ENCODE assay signal across 18 cellular contexts in the genomic region with DNA sequence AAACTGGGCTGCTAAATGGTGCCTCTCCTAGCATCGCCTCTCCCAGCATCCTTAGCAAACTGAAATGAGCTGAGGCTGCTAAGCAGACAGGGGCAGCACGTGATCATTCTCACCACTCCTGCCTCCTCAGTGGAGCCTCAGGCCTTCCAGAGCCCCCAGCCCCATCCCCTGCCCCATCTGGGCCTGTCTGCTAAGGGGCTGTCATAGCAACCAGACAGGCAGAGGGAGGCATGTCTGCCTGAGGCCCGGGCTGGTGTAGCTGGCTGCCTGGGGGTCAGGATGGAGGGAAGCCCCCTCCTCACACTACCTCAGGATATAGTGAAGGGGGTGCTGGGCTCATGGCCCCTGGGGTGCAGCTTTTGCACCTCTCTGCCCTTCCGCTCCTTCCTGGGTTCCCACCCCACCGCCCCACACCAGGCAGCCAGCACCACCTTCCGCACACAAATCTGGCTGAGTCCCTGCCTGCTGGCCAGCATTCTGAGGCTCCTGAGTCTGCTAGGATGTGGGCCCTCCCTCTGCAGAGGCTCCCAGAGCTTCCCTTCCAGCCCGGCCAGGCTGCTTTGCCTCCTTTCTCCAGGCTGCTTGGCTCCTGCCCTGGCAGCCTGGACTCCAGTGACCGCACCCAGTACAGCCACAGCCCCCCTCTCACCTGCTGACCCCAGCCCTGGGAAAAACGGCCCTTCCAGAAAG. TPM values are rescaled to one million over a fixed set of nuclear protein-coding genes. Genes with fewer than 3 reads are reported as not detected.
A peak's percentile ranks its signal among the peaks of the same experiment; 100 is the strongest.
DNase-seq lines count a peak whose midpoint lies in the region; ATAC-seq, FAIRE-seq and TF ChIP-seq lines count a peak whose summit lies in the region.
"Had no signal": no experiment of that assay in that cellular context is flagged by ENCODE, and none has a peak within 500 bp of the region (broad histone marks: within the 10 kb centered on the region; RNA-seq: fewer than 3 reads in every experiment).

No MANE protein-coding gene starts in this region.

- H4K8ac ChIP-seq in neuronal stem cell (ENCODE audit: low read depth, low read length) = no peak overlapping the region

- H3K27me3 Mint-ChIP-seq in glutamatergic neuron (ENCODE audit: unreplicated experiment) = peaks cover 2% of the 10 kb centered on the region

- POLR2A ChIA-PET in HEK293 (lab: Yijun Ruan, JAX) (no interaction called here), GM12878 (lab: Charles Lee) (interaction anchor here (1.5 kb wide), 1 partner anchor 113 kb away, joined by 4 read pairs; no protein-coding TSS in a partner anchor)

- H3F3A ChIP-seq in MM.1S (ENCODE audit: insufficient read depth, low read length) = no peaks in the 10 kb centered on the region

- peaks cover 3% of the 10 kb centered on the region for H3K79me1 ChIP-seq in neuronal stem cell (ENCODE audit: low read depth, low read length)

- H3K9me3 ChIP-seq in HEK293 (ENCODE audit: control insufficient read depth, insufficient read depth, low read depth, low read length) = no peaks in the 10 kb centered on the region
- no peaks in the 10 kb centered on the region for H3K9me3 ChIP-seq in GM12878 (replicated peaks; ENCODE audit: control insufficient read depth, insufficient read depth, low read length)
- H3K9me3 ChIP-seq in neuronal stem cell (replicated peaks in 1 of 2; ENCODE audit: control insufficient read depth in 2 of 2, insufficient read depth in 1 of 2, low read depth in 1 of 2, low read length in 2 of 2) = no peaks in the 10 kb centered on the region
- H3K9me3 ChIP-seq in MM.1S (replicated peaks; ENCODE audit: insufficient read depth, low read length) = no peaks in the 10 kb centered on the region

- H3K4me1 Mint-ChIP-seq in glutamatergic neuron (ENCODE audit: low read depth, unreplicated experiment) = peaks cover 4% of the 10 kb centered on the region

- peak overlapping the region; percentile 52 for H3K18ac ChIP-seq in neuronal stem cell (ENCODE audit: low read length)

- no peak for FAIRE-seq in GM12878 (lab: Jason Lieb, UNC)
- FAIRE-seq: D721Med had no signal

- H3K36me3 ChIP-seq in HEK293 (ENCODE audit: control insufficient read depth in 2 of 2, insufficient read depth in 1 of 2, low read length in 2 of 2) (no peaks in the 10 kb centered on the region), GM12878 (ENCODE audit: control insufficient read depth in 2 of 2, insufficient read depth in 2 of 2, low read length in 1 of 2) (no peaks in the 10 kb centered on the region), neuronal stem cell (replicated peaks in 1 of 2; ENCODE audit: control insufficient read depth in 2 of 2, insufficient read depth in 2 of 2, low read length in 2 of 2) (peaks cover 0 to 39% of the 10 kb centered on the region in 2 donors), MM.1S (replicated peaks; ENCODE audit: insufficient read depth, low read length) (no peaks in the 10 kb centered on the region)

- no peak overlapping the region for H2AK5ac ChIP-seq in neuronal stem cell (ENCODE audit: low read depth, low read length)

- H2BK15ac ChIP-seq in neuronal stem cell (ENCODE audit: low read length) = no peak overlapping the region

- H3K4me3 ChIP-seq in HEK293 (ENCODE audit: low read depth, low read length) = no peak overlapping the region
- H3K4me3 ChIP-seq in GM12878 = no peak overlapping the region
- H3K4me3 ChIP-seq in neuronal stem cell (ENCODE audit: low read length in 2 of 2) = no peak overlapping the region
- H3K4me3 ChIP-seq in MM.1S (ENCODE audit: low read length) = no peak overlapping the region
- H3K4me3 ChIP-seq: SK-N-MC had no signal

- no peak overlapping the region for H3K27ac Mint-ChIP-seq in glutamatergic neuron (ENCODE audit: unreplicated experiment)
- H3K27ac Mint-ChIP-seq: HFFc6 had no signal

- no peak for ATAC-seq in GM12878

- RAD21 ChIA-PET in GM12878 (lab: Charles Lee; ENCODE audit: unreplicated experiment) = interaction anchor here (0.6 kb wide), 1 partner anchor 385 kb away, joined by 3 read pairs; no protein-coding TSS in a partner anchor

- H3K14ac ChIP-seq in neuronal stem cell (ENCODE audit: low read length) = peak overlapping the region; percentile 5

- H4K91ac ChIP-seq in neuronal stem cell (ENCODE audit: low read depth, low read length, poor library complexity) = no peak overlapping the region

- no peaks in the 10 kb centered on the region for H3K9me2 ChIP-seq in MM.1S (replicated peaks; ENCODE audit: insufficient read depth, low read length)

- H2AFZ ChIP-seq in GM12878 (ENCODE audit: control insufficient read depth, low read depth, low read length) = no peak overlapping the region
- H2AFZ ChIP-seq in neuronal stem cell (ENCODE audit: low read length) = peak overlapping the region; percentile 75
- no peak overlapping the region for H2AFZ ChIP-seq in MM.1S (ENCODE audit: low read length)

- TF ChIP-seq POLR2A in GM12878 (IDR thresholded peaks at IDR 0.05; ENCODE audit: low read depth, low read length) = no peak

- H4K20me1 ChIP-seq in GM12878 (ENCODE audit: control insufficient read depth, insufficient read depth) = no peaks in the 10 kb centered on the region
- H4K20me1 ChIP-seq in MM.1S (ENCODE audit: insufficient read depth, low read length) = no peaks in the 10 kb centered on the region

- CTCF ChIA-PET in HEK293 (lab: Yijun Ruan, JAX) = interaction anchor here (0.6 to 11.6 kb wide), 6 partner anchors 15 to 1448 kb away, joined by 3 to 152 read pairs (median 6); no protein-coding TSS in a partner anchor
- CTCF ChIA-PET in GM12878 (lab: Yijun Ruan, JAX) = interaction anchor here (1.0 to 1.4 kb wide), 2 partner anchors 39 to 112 kb away, joined by 5 to 7 read pairs; no protein-coding TSS in a partner anchor

- H3K9me3 Mint-ChIP-seq in glutamatergic neuron (ENCODE audit: unreplicated experiment) = peaks cover 3% of the 10 kb centered on the region
- H3K9me3 Mint-ChIP-seq: CD8-positive, alpha-beta memory T cell; HFFc6 had no signal

- no peak for TF ChIP-seq CTCF in HEK293 (tag by site-specific recombination; IDR thresholded peaks at IDR 0.05)
- no peak for TF ChIP-seq CTCF in GM12878 (IDR thresholded peaks at IDR 0.05 in 2 of 3, conservative IDR thresholded peaks at IDR 0.05 in 1 of 3; ENCODE audit: control insufficient read depth in 2 of 3, extremely low read depth in 1 of 3, insufficient read depth in 1 of 3, low read depth in 3 of 3, low read length in 3 of 3)
- no peak for TF ChIP-seq CTCF in glutamatergic neuron (IDR thresholded peaks at IDR 0.05; ENCODE audit: partially characterized antibody, unreplicated experiment)
- TF ChIP-seq CTCF in MM.1S (IDR thresholded peaks at IDR 0.05; ENCODE audit: low read length) = no peak

- H3K36me3 Mint-ChIP-seq in glutamatergic neuron (ENCODE audit: unreplicated experiment) = no peaks in the 10 kb centered on the region
- H3K36me3 Mint-ChIP-seq: CD8-positive, alpha-beta memory T cell had no signal

- H3K27ac ChIP-seq in HEK293 (ENCODE audit: extremely low read depth, low read depth, low read length) (no peak overlapping the region), GM12878 (ENCODE audit: control insufficient read depth, insufficient read depth) (no peak overlapping the region), neuronal stem cell (replicated peaks; ENCODE audit: low read length) (peak overlapping the region; percentile 18), MM.1S (ENCODE audit: low read length) (no peak overlapping the region)
- H3K27ac ChIP-seq: KMS-11, SK-N-MC had no signal

- TF ChIP-seq EP300 in GM12878 (IDR thresholded peaks at IDR 0.05; ENCODE audit: borderline replicate concordance in 1 of 2, control insufficient read depth in 1 of 2, low read depth in 2 of 2, low read length in 2 of 2) = no peak

- WGBS in GM12878 (ENCODE audit: insufficient coverage, insufficient replicate concordance, low lambda C conversion rate, missing lambda C conversion rate) = 44% methylated on average over 8 of the region's 9 CpGs
- WGBS in neuronal stem cell (ENCODE audit: extremely low coverage in 2 of 2, insufficient read length in 2 of 2, insufficient replicate concordance in 1 of 2), 2 donors = no CpG with 5 or more reads among the region's 9 CpGs

- SMC1A ChIA-PET in GM12878 (lab: Charles Lee; ENCODE audit: uncharacterized antibody, unreplicated experiment) = interaction anchor here (0.6 to 1.3 kb wide), 2 partner anchors 32 to 55 kb away, joined by 3 to 4 read pairs; no protein-coding TSS in a partner anchor

- in situ Hi-C loops in GM12878 (cut with MboI) = loop anchor here (5.0 kb wide), 2 partner anchors 113 to 148 kb away; no protein-coding TSS in a partner anchor

- H3K27me3 ChIP-seq in GM12878 (replicated peaks in 1 of 2; ENCODE audit: control insufficient read depth in 2 of 2, insufficient read depth in 2 of 2, low read length in 1 of 2) (peaks cover 5 to 6% of the 10 kb centered on the region in 2 experiments; a peak in 3 of 4 replicates), neuronal stem cell (ENCODE audit: control insufficient read depth in 3 of 3, insufficient read depth in 3 of 3, low read depth in 1 of 3, low read length in 3 of 3) (peaks cover 0 to 21% (median 0%) of the 10 kb centered on the region in 3 experiments), MM.1S (replicated peaks; ENCODE audit: insufficient read depth, low read length) (no peaks in the 10 kb centered on the region; the same call in 1 of the 2 replicates)

- intact Hi-C loops in GM12878 (cut with micrococcal nuclease; ENCODE audit: unreplicated experiment) = loop anchor here (5.0 kb wide), 1 partner anchor 38 kb away; no protein-coding TSS in a partner anchor

- H3K79me2 ChIP-seq in GM12878 (ENCODE audit: control insufficient read depth, insufficient read depth, low read length) (no peaks in the 10 kb centered on the region), MM.1S (ENCODE audit: low read length) (no peaks in the 10 kb centered on the region)

- no peaks in the 10 kb centered on the region for H3K4me1 ChIP-seq in HEK293 (ENCODE audit: control insufficient read depth, insufficient read depth, low read length)
- H3K4me1 ChIP-seq in GM12878 (ENCODE audit: control insufficient read depth, insufficient read depth, low read length) = no peaks in the 10 kb centered on the region
- H3K4me1 ChIP-seq in neuronal stem cell (ENCODE audit: control insufficient read depth in 2 of 2, insufficient read depth in 1 of 2, low read depth in 1 of 2, low read length in 2 of 2) = peaks cover 1 to 30% of the 10 kb centered on the region in 2 donors
- H3K4me1 ChIP-seq in MM.1S (ENCODE audit: low read length) = no peaks in the 10 kb centered on the region

- H3K4me2 ChIP-seq in GM12878 (ENCODE audit: control insufficient read depth, insufficient read depth) (no peak overlapping the region), neuronal stem cell (ENCODE audit: insufficient read depth, low read length, poor library complexity, severe bottlenecking) (no peak overlapping the region), MM.1S (ENCODE audit: low read depth, low read length) (no peak overlapping the region)
- H3K4me2 ChIP-seq: KMS-11 had no signal

- H2BK12ac ChIP-seq in neuronal stem cell (ENCODE audit: low read length) = no peak overlapping the region

- H3K9ac ChIP-seq in GM12878 (ENCODE audit: control insufficient read depth, insufficient read depth, low read length) = no peak overlapping the region
- H3K9ac ChIP-seq in neuronal stem cell (ENCODE audit: low read depth, low read length, poor library complexity) = peak overlapping the region; percentile 16
- no peak overlapping the region for H3K9ac ChIP-seq in MM.1S (ENCODE audit: low read length)
- H3K9ac ChIP-seq: KMS-11 had no signal

- no peak overlapping the region for H3K4ac ChIP-seq in neuronal stem cell (ENCODE audit: low read length)

- BruUV-seq in GM12878 (replicated peaks; lab: Mats Ljungman, UMichigan) = no TSS peak

- no peak overlapping the region for H3K4me3 Mint-ChIP-seq in glutamatergic neuron (ENCODE audit: unreplicated experiment)
- H3K4me3 Mint-ChIP-seq: CD8-positive, alpha-beta memory T cell; HFFc6 had no signal

- TF ChIP-seq RAD21 in GM12878 (IDR thresholded peaks at IDR 0.05; ENCODE audit: insufficient read depth, low read depth, low read length) = no peak

- H2BK120ac ChIP-seq in neuronal stem cell (ENCODE audit: low read depth, low read length) = no peak overlapping the region

- H3K23ac ChIP-seq in neuronal stem cell (ENCODE audit: low read depth, low read length, poor library complexity) = no peak overlapping the region

- peak overlapping the region; percentile 79 for H2BK5ac ChIP-seq in neuronal stem cell (ENCODE audit: low read length)

- DNase-seq in GM12878 (ENCODE audit: low read depth, low spot score) (no peak), glutamatergic neuron (peak; percentile 50), neuronal stem cell (ENCODE audit: low spot score) (no peak), MM.1S (no peak), NCI-H345 (lab: John Stamatoyannopoulos, UW) (no peak), EL (no peak)
- DNase-seq: C1 segment of cervical spinal cord; CD8-positive, alpha-beta memory T cell; HFFc6; NCI-H1417 treated with DMSO at 0.1 percent for 48 hours; NCI-H2029; NCI-H2171; NCI-H446 treated with DMSO at 0.1 percent for 48 hours; Right ventricle myocardium superior had no signal

RNA-seq across cellular contexts. Expression of gene TTLL12, which starts 47.5 kb away (rescaled TPM):
- 18.0 and 21.6 TPM in 2 replicates for total RNA-seq in GM12878 (2013; cell fraction: nucleolus; rRNA removed)
- total RNA-seq in GM12878 (2014; rRNA removed) (79.5 and 89.8 TPM in 2 replicates), GM12878 (2014; rRNA removed; fragmentation: Illumina TruSeq; extraction: Trizol) (17.7 and 22.3 TPM in 2 replicates), GM12878 (2021) (65.6 and 66.6 TPM in 2 replicates), glutamatergic neuron (ENCODE audit: unreplicated experiment) (36.6 TPM)
- polyA plus RNA-seq in GM12878 (2011; ENCODE audit: low read depth) = 9.3 TPM
- polyA plus RNA-seq in GM12878 (2011; rRNA removed) (4.9 and 14.9 TPM in 2 replicates), GM12878 (2014; fragmentation: Illumina TruSeq; extraction: Trizol) (6.8 and 26.6 TPM in 2 replicates), GM12878 (2014; fragmentation: Nextera tagmentation; extraction: Ambion mirVana) (1 to 10 TPM in 1 of 2 experiments, under 1 TPM in 1; 1.00 to 3.0 TPM), GM12878 (2014; rRNA removed) (50.5 and 58.7 TPM in 2 replicates), GM12878 (2016; fragmentation: Nextera tagmentation; extraction: Ambion mirVana) (10 to 100 TPM; 66.1 to 83.6 TPM)
- polyA plus RNA-seq in GM12878 (2011; cell fraction: cytosol; rRNA removed) = 21.6 and 25.3 TPM in 2 replicates
- polyA plus RNA-seq in GM12878 (2011; cell fraction: nucleus; rRNA removed) = 24.3 and 34.3 TPM in 2 replicates
- 23.2 and 26.7 TPM in 2 replicates for polyA plus RNA-seq in GM12878 (2012)
- polyA minus RNA-seq in GM12878 (2011; rRNA and poly(A)+ RNA removed) = 16.1 and 18.4 TPM in 2 replicates
- polyA minus RNA-seq in GM12878 (2011; cell fraction: cytosol; rRNA and poly(A)+ RNA removed) = 11.8 and 12.2 TPM in 2 replicates
- 5.9 and 11.0 TPM in 2 replicates for polyA minus RNA-seq in GM12878 (2011; cell fraction: nucleus; rRNA and poly(A)+ RNA removed)
- polyA plus RNA-seq in neuronal stem cell (2013, experiment 1 of 2) = 35.3 TPM
- polyA plus RNA-seq in neuronal stem cell (2013, experiment 2 of 2) = 37.1 TPM
